Comparison of ENCODE assay signal across 20 cellular contexts in the genomic region with DNA sequence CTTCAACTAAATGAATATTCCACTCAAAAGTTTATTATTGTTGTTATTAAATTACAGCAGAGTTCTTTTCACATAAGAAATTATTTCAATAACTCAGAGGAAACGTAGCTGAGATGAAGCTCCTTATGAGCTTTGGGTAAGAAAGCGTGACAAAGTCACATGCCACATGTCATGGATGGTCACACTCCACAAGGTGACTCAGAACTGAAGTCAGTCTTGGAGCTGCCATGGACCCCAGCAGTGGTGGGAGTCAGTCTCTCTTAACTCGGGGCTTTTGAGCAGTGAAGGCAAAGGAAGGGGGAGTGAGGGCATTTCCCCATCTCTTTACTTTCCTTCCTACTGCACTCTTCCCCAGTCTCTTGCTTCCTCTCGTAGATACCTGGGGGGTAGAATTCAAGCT.
A peak's percentile ranks its signal among the peaks of the same experiment; 100 is the strongest.
DNase-seq lines count a peak whose midpoint lies in the region; ATAC-seq and TF ChIP-seq lines count a peak whose summit lies in the region.
"Had no signal": no experiment of that assay in that cellular context is flagged by ENCODE, and none has a peak within 500 bp of the region (broad histone marks: within the 10 kb centered on the region; RNA-seq: fewer than 3 reads in every experiment).

No MANE protein-coding gene starts in this region.

- 74 to 79% methylated on average over 4 of the region's 4 CpGs for WGBS in body of pancreas, 2 donors

- H3K4me3 Mint-ChIP-seq in stimulated activated naive B cell treated with anti-CD40 and anti-IgM and Interleukin-4, amounts not matched to agents 10 μg/mL and 1 μg/mL and 100 μg/mL, for 72 hours = no peak overlapping the region
- H3K4me3 Mint-ChIP-seq: activated naive CD4-positive, alpha-beta T cell treated with anti-CD3 and anti-CD28 coated beads, Interleukin-2, amount 50 U/mL, for 24 hours; B cell had no signal

- intact Hi-C loops in body of pancreas (cut with DNase I) = no loop called here

- H3K4me1 Mint-ChIP-seq in stimulated activated naive B cell treated with anti-CD40 and anti-IgM and Interleukin-4, amounts not matched to agents 10 μg/mL and 1 μg/mL and 100 μg/mL, for 72 hours = peaks cover 6 to 8% of the 10 kb centered on the region in 2 donors
- H3K4me1 Mint-ChIP-seq: activated naive CD4-positive, alpha-beta T cell treated with anti-CD3 and anti-CD28 coated beads, Interleukin-2, amount 50 U/mL, for 24 hours had no signal

- DNase-seq in stimulated activated naive B cell treated with anti-CD40 and anti-IgM and Interleukin-4, amounts not matched to agents 10 μg/mL and 1 μg/mL and 100 μg/mL, for 72 hours = no peak
- DNase-seq in SIG-M5 (lab: John Stamatoyannopoulos, UW) (no peak), SJCRH30 (no peak), body of pancreas (no peak)
- DNase-seq: activated T-cell treated with anti-CD3 and anti-CD28 coated beads, Interleukin-2, amount 50 U/mL, for 1 hour; DMS 273 treated with DMSO at 0.1 percent for 48 hours; GOT3; kidney; midbrain; NCI-H2107; NCI-H82; nucleus accumbens; stimulated activated CD4-positive, alpha-beta T cell treated with anti-CD3 and anti-CD28 coated beads, Interleukin-1b, Interleukin-23, amount 100 ng/mL, for 48 hours had no signal

- no peak for TF ChIP-seq CTCF in body of pancreas (IDR thresholded peaks at IDR 0.05)

- H3K4me3 ChIP-seq in SJCRH30 (no peak overlapping the region), body of pancreas (no peak overlapping the region)

- H3K36me3 Mint-ChIP-seq in stimulated activated naive B cell treated with anti-CD40 and anti-IgM and Interleukin-4, amounts not matched to agents 10 μg/mL and 1 μg/mL and 100 μg/mL, for 72 hours = no peaks in the 10 kb centered on the region
- H3K36me3 Mint-ChIP-seq: activated naive CD4-positive, alpha-beta T cell treated with anti-CD3 and anti-CD28 coated beads, Interleukin-2, amount 50 U/mL, for 24 hours had no signal

- H3K27ac ChIP-seq in SJCRH30 (no peak overlapping the region), body of pancreas (no peak overlapping the region)

- H3K27me3 Mint-ChIP-seq in stimulated activated naive B cell treated with anti-CD40 and anti-IgM and Interleukin-4, amounts not matched to agents 10 μg/mL and 1 μg/mL and 100 μg/mL, for 72 hours = no peaks in the 10 kb centered on the region
- H3K27me3 Mint-ChIP-seq: activated naive CD4-positive, alpha-beta T cell treated with anti-CD3 and anti-CD28 coated beads, Interleukin-2, amount 50 U/mL, for 24 hours; B cell had no signal

- no peaks in the 10 kb centered on the region for H3K36me3 ChIP-seq in SJCRH30
- H3K36me3 ChIP-seq in body of pancreas (replicated peaks in 1 of 2; ENCODE audit: insufficient read depth in 1 of 2, low read depth in 2 of 2) = no peaks in the 10 kb centered on the region

- H3K27me3 ChIP-seq in SJCRH30 (no peaks in the 10 kb centered on the region), body of pancreas (no peaks in the 10 kb centered on the region)

- H3K9me3 Mint-ChIP-seq in stimulated activated naive B cell treated with anti-CD40 and anti-IgM and Interleukin-4, amounts not matched to agents 10 μg/mL and 1 μg/mL and 100 μg/mL, for 72 hours = no peaks in the 10 kb centered on the region
- H3K9me3 Mint-ChIP-seq: activated naive CD4-positive, alpha-beta T cell treated with anti-CD3 and anti-CD28 coated beads, Interleukin-2, amount 50 U/mL, for 24 hours had no signal

- TF ChIP-seq POLR2A in body of pancreas (IDR thresholded peaks at IDR 0.05) = no peak

- no peaks in the 10 kb centered on the region for H3K4me1 ChIP-seq in SJCRH30
- no peaks in the 10 kb centered on the region for H3K4me1 ChIP-seq in body of pancreas

- ATAC-seq in GM18909 (IDR thresholded peaks at IDR 0.05; ENCODE audit: poor library complexity, unreplicated experiment) (peak; percentile 61), GM21717 (IDR thresholded peaks at IDR 0.05; ENCODE audit: unreplicated experiment) (peak; percentile 77), HG03175 (IDR thresholded peaks at IDR 0.05; ENCODE audit: unreplicated experiment) (peak; percentile 64), body of pancreas (no peak)
- ATAC-seq in stimulated activated naive B cell treated with anti-CD40 and anti-IgM and Interleukin-4, amounts not matched to agents 10 μg/mL and 1 μg/mL and 100 μg/mL, for 72 hours (replicated peaks) = peak; percentile 57 to 80
- ATAC-seq: Panc1, sciatic nerve had no signal

- no peak overlapping the region for H3K27ac Mint-ChIP-seq in stimulated activated naive B cell treated with anti-CD40 and anti-IgM and Interleukin-4, amounts not matched to agents 10 μg/mL and 1 μg/mL and 100 μg/mL, for 72 hours
- H3K27ac Mint-ChIP-seq: activated naive CD4-positive, alpha-beta T cell treated with anti-CD3 and anti-CD28 coated beads, Interleukin-2, amount 50 U/mL, for 24 hours; B cell had no signal

- H3K9me3 ChIP-seq in SJCRH30 (replicated peaks) (no peaks in the 10 kb centered on the region), body of pancreas (no peaks in the 10 kb centered on the region)
